ENCODE assay signal across 1 cellular context in genomic region chr14:21102472-21103164, GRCh38.
TF ChIP-seq lines count a peak whose summit lies in the region.

No MANE protein-coding gene starts in this region.

TF ChIP-seq in endothelial cell of umbilical vein, 7 proteins besides CTCF, POLR2A, EP300 and RAD21:
- no peak for TF ChIP-seq GATA2 (IDR thresholded peaks at IDR 0.05; ENCODE audit: insufficient read depth, insufficient read length, low read depth, low read length)
- no peak for TF ChIP-seq EZH2 (IDR thresholded peaks at IDR 0.05; ENCODE audit: borderline replicate concordance, low read depth, low read length, severe bottlenecking)
- no peak for TF ChIP-seq FOS (IDR thresholded peaks at IDR 0.05; ENCODE audit: borderline replicate concordance, insufficient read depth, low read length)
- TF ChIP-seq, protein P1, sequence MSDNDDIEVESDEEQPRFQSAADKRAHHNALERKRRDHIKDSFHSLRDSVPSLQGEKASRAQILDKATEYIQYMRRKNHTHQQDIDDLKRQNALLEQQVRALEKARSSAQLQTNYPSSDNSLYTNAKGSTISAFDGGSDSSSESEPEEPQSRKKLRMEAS (IDR thresholded peaks at IDR 0.05; ENCODE audit: insufficient read depth, insufficient read length): no peak
- no peak for TF ChIP-seq JUN (IDR thresholded peaks at IDR 0.05; ENCODE audit: borderline replicate concordance, insufficient read depth, insufficient read length, low read depth)
- TF ChIP-seq MYC (IDR thresholded peaks at IDR 0.05; ENCODE audit: low read depth, low read length): no peak
- TF ChIP-seq POLR2AphosphoS5 (IDR thresholded peaks at IDR 0.05; ENCODE audit: insufficient read depth, low read depth, low read length): no peak
TF ChIP-seq in endothelial cell of umbilical vein: peak in this region for 0.
